ENCODE assay signal across 21 cellular contexts in the genomic region with DNA sequence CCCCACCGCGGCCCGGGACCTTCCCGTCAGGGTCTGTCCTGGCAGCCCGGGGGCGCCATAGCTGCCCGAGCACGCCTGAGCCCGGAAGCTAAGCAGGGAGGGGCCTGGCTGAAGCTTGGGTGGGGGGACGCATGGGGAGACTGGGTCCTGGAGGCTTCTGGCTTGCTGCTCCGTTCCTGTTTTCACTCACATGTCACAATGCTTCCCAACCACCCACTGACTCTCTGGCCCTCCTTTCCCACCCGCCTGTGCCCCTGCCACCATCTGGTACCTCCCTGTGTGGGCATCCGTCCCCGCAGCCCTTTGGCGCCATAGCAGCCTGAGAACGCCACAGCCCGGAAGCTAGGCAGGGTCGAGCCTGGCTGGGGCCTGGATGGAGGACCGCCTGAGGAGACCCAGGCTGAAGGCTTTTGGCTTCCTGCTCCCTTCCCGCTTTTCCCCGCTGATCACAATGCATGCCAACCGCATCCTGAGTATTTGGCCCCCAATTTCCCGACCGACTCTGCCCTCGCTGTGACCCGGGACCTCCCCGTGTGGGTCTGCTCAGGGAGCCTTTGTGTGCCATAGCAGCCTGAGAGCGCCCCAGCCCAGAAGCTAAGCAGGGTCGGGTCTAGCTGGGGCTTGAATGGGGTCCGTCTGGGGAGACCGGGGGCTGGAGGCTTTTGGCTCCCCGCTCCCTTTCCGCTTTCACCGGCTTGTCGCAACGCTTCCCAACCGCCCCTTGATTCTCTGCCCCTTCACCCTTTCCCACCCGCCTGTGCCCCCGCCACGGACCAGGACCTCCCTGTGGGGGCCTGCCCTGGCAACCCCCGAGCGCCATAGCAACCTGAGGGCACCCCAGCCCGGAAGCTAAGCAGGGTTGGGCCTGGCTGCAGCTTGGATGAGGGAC.
"Had no signal": no experiment of that assay in that cellular context is flagged by ENCODE, and none has a peak within 500 bp of the region (broad histone marks: within the 10 kb centered on the region; RNA-seq: fewer than 3 reads in every experiment).

No MANE protein-coding gene starts in this region.

- H3K4me3 Mint-ChIP-seq: activated CD4-positive, alpha-beta memory T cell treated with anti-CD3 and anti-CD28 coated beads, Interleukin-2, amount 10 ng/mL, durations not matched to agents 7 days and 5 days; activated CD4-positive, alpha-beta T cell treated with anti-CD3 and anti-CD28 coated beads, Interleukin-2, amount 10 ng/mL, durations not matched to agents 7 days and 5 days; activated naive CD4-positive, alpha-beta T cell treated with anti-CD3 and anti-CD28 coated beads, Interleukin-2, amount 10 ng/mL, durations not matched to agents 7 days and 5 days; activated naive CD8-positive, alpha-beta T cell treated with anti-CD3 and anti-CD28 coated beads, Interleukin-2, amount 10 ng/mL, durations not matched to agents 7 days and 5 days; brain; naive thymus-derived CD4-positive, alpha-beta T cell; WTC11 had no signal

- H3K4me3 ChIP-seq: ascending aorta, cardiac muscle cell, right lobe of liver, tibial nerve had no signal

- H3K36me3 ChIP-seq: ascending aorta, cardiac muscle cell, right lobe of liver, tibial nerve had no signal

- H3K27me3 ChIP-seq: ascending aorta, cardiac muscle cell, right lobe of liver, tibial nerve had no signal

- H3K27ac ChIP-seq: ascending aorta, cardiac muscle cell, right lobe of liver, tibial nerve had no signal

- DNase-seq: activated CD4-positive, alpha-beta memory T cell treated with anti-CD3 and anti-CD28 coated beads, Interleukin-2, amount 10 ng/mL, durations not matched to agents 7 days and 5 days; activated CD4-positive, alpha-beta T cell treated with anti-CD3 and anti-CD28 coated beads for 1 hour; activated CD4-positive, alpha-beta T cell treated with anti-CD3 and anti-CD28 coated beads, Interleukin-2, amount 10 ng/mL, durations not matched to agents 7 days and 5 days; activated naive CD4-positive, alpha-beta T cell treated with anti-CD3 and anti-CD28 coated beads, Interleukin-2, amount 10 ng/mL, durations not matched to agents 7 days and 5 days; activated naive CD8-positive, alpha-beta T cell treated with anti-CD3 and anti-CD28 coated beads, Interleukin-2, amount 10 ng/mL, durations not matched to agents 7 days and 5 days; activated T-cell treated with anti-CD3 and anti-CD28 coated beads, Interleukin-2, amount 50 U/mL, for 48 hours; cerebellar nuclear complex; cortex of kidney; foreskin fibroblast; hippocampal formation; naive thymus-derived CD4-positive, alpha-beta T cell; nucleus accumbens; right lobe of liver; stimulated activated CD4-positive, alpha-beta T cell treated with anti-CD3 and anti-CD28 coated beads, Interleukin-2, amount 100 ng/mL, for 48 hours; stimulated activated naive CD4-positive, alpha-beta T cell treated with Interleukin-2 at 50 U/mL for 16 hours had no signal

- H3K27me3 Mint-ChIP-seq: activated CD4-positive, alpha-beta memory T cell treated with anti-CD3 and anti-CD28 coated beads, Interleukin-2, amount 10 ng/mL, durations not matched to agents 7 days and 5 days; activated CD4-positive, alpha-beta T cell treated with anti-CD3 and anti-CD28 coated beads, Interleukin-2, amount 10 ng/mL, durations not matched to agents 7 days and 5 days; activated naive CD4-positive, alpha-beta T cell treated with anti-CD3 and anti-CD28 coated beads, Interleukin-2, amount 10 ng/mL, durations not matched to agents 7 days and 5 days; activated naive CD8-positive, alpha-beta T cell treated with anti-CD3 and anti-CD28 coated beads, Interleukin-2, amount 10 ng/mL, durations not matched to agents 7 days and 5 days; naive thymus-derived CD4-positive, alpha-beta T cell had no signal

- H3K36me3 Mint-ChIP-seq: activated naive CD4-positive, alpha-beta T cell treated with anti-CD3 and anti-CD28 coated beads, Interleukin-2, amount 10 ng/mL, durations not matched to agents 7 days and 5 days; activated naive CD8-positive, alpha-beta T cell treated with anti-CD3 and anti-CD28 coated beads, Interleukin-2, amount 10 ng/mL, durations not matched to agents 7 days and 5 days; brain had no signal

- H3K9me3 ChIP-seq: ascending aorta, right lobe of liver had no signal

- ATAC-seq: naive thymus-derived CD4-positive, alpha-beta T cell; right lobe of liver; WTC11 had no signal

- H3K4me1 ChIP-seq: ascending aorta, right lobe of liver, tibial nerve had no signal

- H3K4me1 Mint-ChIP-seq: activated CD4-positive, alpha-beta memory T cell treated with anti-CD3 and anti-CD28 coated beads, Interleukin-2, amount 10 ng/mL, durations not matched to agents 7 days and 5 days; activated CD4-positive, alpha-beta T cell treated with anti-CD3 and anti-CD28 coated beads, Interleukin-2, amount 10 ng/mL, durations not matched to agents 7 days and 5 days; activated naive CD4-positive, alpha-beta T cell treated with anti-CD3 and anti-CD28 coated beads, Interleukin-2, amount 10 ng/mL, durations not matched to agents 7 days and 5 days; activated naive CD8-positive, alpha-beta T cell treated with anti-CD3 and anti-CD28 coated beads, Interleukin-2, amount 10 ng/mL, durations not matched to agents 7 days and 5 days; brain; naive thymus-derived CD4-positive, alpha-beta T cell; WTC11 had no signal

- H3K27ac Mint-ChIP-seq: activated CD4-positive, alpha-beta memory T cell treated with anti-CD3 and anti-CD28 coated beads, Interleukin-2, amount 10 ng/mL, durations not matched to agents 7 days and 5 days; activated CD4-positive, alpha-beta T cell treated with anti-CD3 and anti-CD28 coated beads, Interleukin-2, amount 10 ng/mL, durations not matched to agents 7 days and 5 days; activated naive CD4-positive, alpha-beta T cell treated with anti-CD3 and anti-CD28 coated beads, Interleukin-2, amount 10 ng/mL, durations not matched to agents 7 days and 5 days; activated naive CD8-positive, alpha-beta T cell treated with anti-CD3 and anti-CD28 coated beads, Interleukin-2, amount 10 ng/mL, durations not matched to agents 7 days and 5 days; activated T-helper 2 cell treated with anti-CD3 and anti-CD28 coated beads, Interferon-gamma antibody, Interleukin-2, Interleukin-4, amounts not matched to agents 10 μg/mL and 5 μg/mL and 100 μg/mL, durations not matched to agents 14 hours and 24 hours and 36 hours; brain; naive thymus-derived CD4-positive, alpha-beta T cell; WTC11 had no signal
